ENCODE assay signal across 14 cellular contexts in the genomic region with DNA sequence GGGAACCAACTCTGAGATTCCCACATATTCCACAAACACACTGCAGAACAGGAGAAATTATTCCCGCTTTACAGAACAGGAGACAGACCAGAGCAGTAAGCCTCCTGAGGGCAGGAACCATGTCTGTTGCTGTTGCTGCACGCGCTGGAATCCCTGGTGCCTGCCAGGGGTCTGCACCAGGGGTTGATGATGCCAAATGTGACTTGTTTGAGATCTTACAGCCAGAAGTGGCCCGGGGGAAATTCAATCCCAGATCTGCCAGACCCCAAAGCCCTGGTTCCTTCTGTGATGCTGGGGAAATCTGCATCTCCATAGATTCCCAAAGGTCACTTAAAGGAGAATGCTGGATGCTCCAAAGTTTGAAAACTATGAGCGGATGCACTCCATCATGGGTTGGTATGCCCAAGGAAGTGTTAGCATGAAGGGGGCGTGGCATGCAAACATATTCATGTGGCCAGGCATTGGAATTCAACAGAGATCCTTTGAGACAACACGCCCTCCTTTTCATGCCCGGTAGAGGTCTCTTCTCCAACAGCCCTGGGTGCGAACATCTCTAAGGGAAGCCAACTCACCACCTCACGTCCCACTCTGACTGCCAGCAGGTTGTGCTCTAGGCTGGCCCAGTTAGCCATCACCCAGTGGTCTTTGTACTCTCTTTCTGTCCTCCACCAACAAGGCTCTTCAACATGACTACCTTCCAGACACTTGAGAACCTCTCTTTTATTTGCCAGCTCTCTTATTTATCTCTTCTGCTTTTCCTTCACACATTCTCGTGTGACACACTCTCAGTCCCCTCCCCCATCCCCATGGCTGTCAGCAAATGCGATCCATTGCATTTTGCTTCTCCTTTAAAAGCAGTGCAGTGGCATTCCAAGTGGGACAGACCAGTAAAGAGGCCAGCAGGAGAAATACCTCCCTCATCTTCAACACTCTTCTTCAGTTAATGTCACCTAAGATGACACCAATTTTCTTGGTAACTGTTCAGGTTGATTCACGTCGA.
DNase-seq lines count a peak whose midpoint lies in the region; ATAC-seq, FAIRE-seq and TF ChIP-seq lines count a peak whose summit lies in the region.
"Had no signal": no experiment of that assay in that cellular context is flagged by ENCODE, and none has a peak within 500 bp of the region (broad histone marks: within the 10 kb centered on the region; RNA-seq: fewer than 3 reads in every experiment).

No MANE protein-coding gene starts in this region.

- H3K9ac ChIP-seq in K562 (ENCODE audit: insufficient read depth in 1 of 2, low read depth in 2 of 2, low read length in 2 of 2), result no peak overlapping the region

- intact Hi-C loops in Right ventricle myocardium inferior (cut with DNase I), result loop anchor here (10.0 kb wide), 2 partner anchors 133 to 417 kb away; a partner anchor contains a TSS
- intact Hi-C loops in left ventricle myocardium inferior (cut with micrococcal nuclease), result no loop called here
- intact Hi-C loops in K562 (cut with micrococcal nuclease), result no loop called here

- TF ChIP-seq RAD21 in K562 (CRISPR knock-in tag; conservative IDR thresholded peaks at IDR 0.05 in 1 of 2, IDR thresholded peaks at IDR 0.05 in 1 of 2), result peak in 1 of 2 experiments; percentile 25; a peak in 1 of 4 replicates

- H3K4me1 ChIP-seq in left ventricle myocardium inferior (peaks cover 54% of the 10 kb centered on the region), K562 (replicated peaks in 1 of 2; ENCODE audit: control insufficient read depth in 2 of 2, insufficient read depth in 2 of 2, low read length in 2 of 2) (no peaks in the 10 kb centered on the region)

- DNase-seq in Right ventricle myocardium inferior (ENCODE audit: missing footprints) (no peak), left ventricle myocardium inferior (no peak), K562 (ENCODE audit: extremely low read depth in 1 of 4, low spot score in 3 of 4) (no peak), mesenteric fat pad (ENCODE audit: low spot score) (peak; percentile 47), urothelium cell line (ENCODE audit: low spot score) (no peak), NCI-H2029 (lab: John Stamatoyannopoulos, UW) (no peak), DMS 273 treated with DMSO at 0.1 percent for 48 hours (lab: John Stamatoyannopoulos, UW) (no peak)
- DNase-seq: activated naive CD8-positive, alpha-beta T cell treated with anti-CD3 and anti-CD28 coated beads, Interleukin-2, amount 10 ng/mL, durations not matched to agents 7 days and 5 days; DMS79 treated with DMSO at 0.1 percent for 48 hours; NCI-H1436 treated with DMSO at 0.1 percent for 48 hours; stimulated activated CD4-positive, alpha-beta T cell treated with anti-CD3 and anti-CD28 coated beads, Interleukin-15, amount 100 ng/mL, for 24 hours; upper lobe of left lung had no signal

- BruUV-seq in K562 (replicated peaks; lab: Mats Ljungman, UMichigan), result no TSS peak

- H3K4me3 ChIP-seq in left ventricle myocardium inferior (no peak overlapping the region), K562 (no peak overlapping the region)
- H3K4me3 ChIP-seq: upper lobe of left lung had no signal

- POLR2A ChIA-PET in K562 (lab: Yijun Ruan, JAX), result interaction anchor here (0.9 kb wide), 1 partner anchor 8 kb away, joined by 3 read pairs; no protein-coding TSS in a partner anchor

- no peaks in the 10 kb centered on the region for H4K20me1 ChIP-seq in K562 (replicated peaks; ENCODE audit: control insufficient read depth, insufficient read depth, low read length)

- H3K36me3 ChIP-seq in left ventricle myocardium inferior (no peaks in the 10 kb centered on the region), K562 (ENCODE audit: control insufficient read depth, insufficient read depth, low read length) (no peaks in the 10 kb centered on the region)
- H3K36me3 ChIP-seq: upper lobe of left lung had no signal

- no peak for TF ChIP-seq POLR2A in K562 (conservative IDR thresholded peaks at IDR 0.05)

- no peak for FAIRE-seq in K562 (lab: Jason Lieb, UNC)
- FAIRE-seq in urothelium cell line (lab: Jason Lieb, UNC), result peak; percentile 23

- CTCF ChIA-PET in K562 (lab: Yijun Ruan, JAX; ENCODE audit: low intra/inter-chr PET ratio), result interaction anchor here (0.7 kb wide), 1 partner anchor 142 kb away, joined by 3 read pairs; no protein-coding TSS in a partner anchor

- peak; percentile 21 for ATAC-seq in Right ventricle myocardium inferior
- no peak for ATAC-seq in K562
- ATAC-seq in GM21825 (IDR thresholded peaks at IDR 0.05; ENCODE audit: unreplicated experiment), result no peak

- in situ Hi-C loops in K562 (cut with MboI), result no loop called here

- H3K9me1 ChIP-seq in K562 (ENCODE audit: control insufficient read depth, insufficient read depth, low read length), result no peaks in the 10 kb centered on the region

- H3K9me3 ChIP-seq in left ventricle myocardium inferior (replicated peaks) (no peaks in the 10 kb centered on the region), K562 (replicated peaks; ENCODE audit: control insufficient read depth, insufficient read depth, low read depth, low read length) (no peaks in the 10 kb centered on the region)
- H3K9me3 ChIP-seq: upper lobe of left lung had no signal

- no peak overlapping the region for H3K4me2 ChIP-seq in K562 (ENCODE audit: insufficient read depth, low read length)

- WGBS in K562 (ENCODE audit: insufficient coverage, low coverage, missing lambda C conversion rate), result 48% methylated on average over 12 of the region's 14 CpGs

- no peak overlapping the region for H2AFZ ChIP-seq in K562 (ENCODE audit: low read depth, low read length)

- TF ChIP-seq CTCF in left ventricle myocardium inferior (IDR thresholded peaks at IDR 0.05; ENCODE audit: borderline replicate concordance) (no peak), K562 (IDR thresholded peaks at IDR 0.05 in 2 of 3, conservative IDR thresholded peaks at IDR 0.05 in 1 of 3; ENCODE audit: insufficient read depth in 2 of 3, low read depth in 1 of 3, low read length in 3 of 3) (peak; percentile 18 to 27 (median 25); a peak in 2 of 6 replicates)

- no peaks in the 10 kb centered on the region for H3K79me2 ChIP-seq in K562 (ENCODE audit: control insufficient read depth, insufficient read depth, low read length)

- H3K27ac ChIP-seq in left ventricle myocardium inferior (replicated peaks) (no peak overlapping the region), K562 (ENCODE audit: extremely low read depth, low read depth, low read length) (no peak overlapping the region)
- H3K27ac ChIP-seq: RWPE1 had no signal

- no peaks in the 10 kb centered on the region for H3K27me3 ChIP-seq in left ventricle myocardium inferior (ENCODE audit: low read depth)
- peaks cover 0 to 6% of the 10 kb centered on the region in 2 experiments; a peak in 1 of 5 replicates for H3K27me3 ChIP-seq in K562 (ENCODE audit: control insufficient read depth in 2 of 2, insufficient read depth in 2 of 2, low read length in 2 of 2)
- H3K27me3 ChIP-seq: upper lobe of left lung had no signal

- TF ChIP-seq EP300 in K562 (IDR thresholded peaks at IDR 0.05; ENCODE audit: low read length), result no peak

TF ChIP-seq in K562, 482 proteins besides CTCF, POLR2A, EP300 and RAD21:
- TF ChIP-seq, protein P1, sequence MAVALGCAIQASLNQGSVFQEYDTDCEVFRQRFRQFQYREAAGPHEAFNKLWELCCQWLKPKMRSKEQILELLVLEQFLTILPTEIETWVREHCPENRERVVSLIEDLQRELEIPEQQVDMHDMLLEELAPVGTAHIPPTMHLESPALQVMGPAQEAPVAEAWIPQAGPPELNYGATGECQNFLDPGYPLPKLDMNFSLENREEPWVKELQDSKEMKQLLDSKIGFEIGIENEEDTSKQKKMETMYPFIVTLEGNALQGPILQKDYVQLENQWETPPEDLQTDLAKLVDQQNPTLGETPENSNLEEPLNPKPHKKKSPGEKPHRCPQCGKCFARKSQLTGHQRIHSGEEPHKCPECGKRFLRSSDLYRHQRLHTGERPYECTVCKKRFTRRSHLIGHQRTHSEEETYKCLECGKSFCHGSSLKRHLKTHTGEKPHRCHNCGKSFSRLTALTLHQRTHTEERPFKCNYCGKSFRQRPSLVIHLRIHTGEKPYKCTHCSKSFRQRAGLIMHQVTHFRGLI (CRISPR knock-in tag; IDR thresholded peaks at IDR 0.05), result no peak
- peak; percentile 51 for TF ChIP-seq ZNF316 (IDR thresholded peaks at IDR 0.05)
